Comparison of ENCODE assay signal across 1 cellular context in the genomic region with DNA sequence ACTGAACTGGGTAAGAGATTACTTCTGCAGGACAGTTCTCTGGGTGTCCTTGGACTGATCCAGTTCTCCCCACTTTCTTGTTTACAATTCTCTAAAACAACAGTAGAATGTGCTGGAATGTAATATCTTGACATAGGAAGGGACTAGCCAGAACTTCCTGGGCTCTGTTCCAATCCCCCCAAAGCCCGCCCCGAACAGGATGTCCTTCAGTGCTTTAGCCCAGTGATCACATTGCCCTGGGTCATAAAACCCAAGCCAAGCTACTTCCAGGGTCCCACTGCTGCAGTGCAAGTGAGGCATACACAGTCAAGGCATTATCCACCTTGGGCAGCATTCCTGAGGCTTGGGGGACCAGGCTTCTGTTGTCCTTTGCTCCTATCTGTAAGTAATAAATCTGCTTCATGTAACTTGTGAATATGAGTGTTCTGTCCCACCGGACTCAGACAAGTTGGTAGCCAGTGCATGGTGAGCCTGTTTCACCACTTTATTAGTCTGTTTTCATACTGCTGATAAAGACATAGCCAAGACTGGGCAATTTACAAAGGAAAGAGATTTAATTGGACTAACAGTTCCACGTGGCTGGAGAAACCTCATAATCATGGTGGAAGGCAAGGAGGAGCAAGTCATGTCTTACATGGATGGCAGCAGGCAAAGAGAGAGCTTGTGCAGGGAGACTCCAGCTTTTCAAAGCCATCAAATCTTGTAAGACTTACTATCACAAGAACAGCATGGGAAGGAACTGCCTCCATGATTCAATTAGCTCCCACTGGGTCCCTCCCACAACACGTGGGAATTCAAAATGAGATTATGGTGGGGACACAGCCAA.
TF ChIP-seq lines count a peak whose summit lies in the region.

No MANE protein-coding gene starts in this region.

TF ChIP-seq in HepG2, 621 proteins besides CTCF, POLR2A, EP300 and RAD21 (continued from another document and continues in another):
- TF ChIP-seq, protein P1, sequence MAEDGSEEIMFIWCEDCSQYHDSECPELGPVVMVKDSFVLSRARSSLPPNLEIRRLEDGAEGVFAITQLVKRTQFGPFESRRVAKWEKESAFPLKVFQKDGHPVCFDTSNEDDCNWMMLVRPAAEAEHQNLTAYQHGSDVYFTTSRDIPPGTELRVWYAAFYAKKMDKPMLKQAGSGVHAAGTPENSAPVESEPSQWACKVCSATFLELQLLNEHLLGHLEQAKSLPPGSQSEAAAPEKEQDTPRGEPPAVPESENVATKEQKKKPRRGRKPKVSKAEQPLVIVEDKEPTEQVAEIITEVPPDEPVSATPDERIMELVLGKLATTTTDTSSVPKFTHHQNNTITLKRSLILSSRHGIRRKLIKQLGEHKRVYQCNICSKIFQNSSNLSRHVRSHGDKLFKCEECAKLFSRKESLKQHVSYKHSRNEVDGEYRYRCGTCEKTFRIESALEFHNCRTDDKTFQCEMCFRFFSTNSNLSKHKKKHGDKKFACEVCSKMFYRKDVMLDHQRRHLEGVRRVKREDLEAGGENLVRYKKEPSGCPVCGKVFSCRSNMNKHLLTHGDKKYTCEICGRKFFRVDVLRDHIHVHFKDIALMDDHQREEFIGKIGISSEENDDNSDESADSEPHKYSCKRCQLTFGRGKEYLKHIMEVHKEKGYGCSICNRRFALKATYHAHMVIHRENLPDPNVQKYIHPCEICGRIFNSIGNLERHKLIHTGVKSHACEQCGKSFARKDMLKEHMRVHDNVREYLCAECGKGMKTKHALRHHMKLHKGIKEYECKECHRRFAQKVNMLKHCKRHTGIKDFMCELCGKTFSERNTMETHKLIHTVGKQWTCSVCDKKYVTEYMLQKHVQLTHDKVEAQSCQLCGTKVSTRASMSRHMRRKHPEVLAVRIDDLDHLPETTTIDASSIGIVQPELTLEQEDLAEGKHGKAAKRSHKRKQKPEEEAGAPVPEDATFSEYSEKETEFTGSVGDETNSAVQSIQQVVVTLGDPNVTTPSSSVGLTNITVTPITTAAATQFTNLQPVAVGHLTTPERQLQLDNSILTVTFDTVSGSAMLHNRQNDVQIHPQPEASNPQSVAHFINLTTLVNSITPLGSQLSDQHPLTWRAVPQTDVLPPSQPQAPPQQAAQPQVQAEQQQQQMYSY (CRISPR knock-in tag; IDR thresholded peaks at IDR 0.05): no peak
- TF ChIP-seq NBN (conservative IDR thresholded peaks at IDR 0.05) (no peak), HHEX (CRISPR knock-in tag; IDR thresholded peaks at IDR 0.05) (peak; percentile 42; the same call in 1 of the 2 replicates), ZFP36 (IDR thresholded peaks at IDR 0.05; ENCODE audit: borderline replicate concordance, low read depth, low read length, partially characterized antibody) (no peak), FOXJ3 (CRISPR knock-in tag; IDR thresholded peaks at IDR 0.05; ENCODE audit: borderline replicate concordance) (no peak), FOXP1 (IDR thresholded peaks at IDR 0.05) (no peak), FOXP1 (CRISPR knock-in tag; IDR thresholded peaks at IDR 0.05) (peak; percentile 58; the same call in 1 of the 2 replicates), ZKSCAN5 (CRISPR knock-in tag; IDR thresholded peaks at IDR 0.05) (no peak), ZNF136 (CRISPR knock-in tag; IDR thresholded peaks at IDR 0.05; ENCODE audit: low read depth) (no peak), NR2F1 (CRISPR knock-in tag; IDR thresholded peaks at IDR 0.05) (no peak), PHB2 (IDR thresholded peaks at IDR 0.05; ENCODE audit: partially characterized antibody) (no peak), ZFP41 (CRISPR knock-in tag; IDR thresholded peaks at IDR 0.05; ENCODE audit: borderline replicate concordance) (no peak), CEBPB (IDR thresholded peaks at IDR 0.05; ENCODE audit: borderline replicate concordance, low read depth, low read length) (no peak), FOXO1 (CRISPR knock-in tag; IDR thresholded peaks at IDR 0.05) (no peak; the same call in 1 of the 2 replicates), ZNF12 (CRISPR knock-in tag; IDR thresholded peaks at IDR 0.05) (no peak), ARNT2 (CRISPR knock-in tag; IDR thresholded peaks at IDR 0.05; ENCODE audit: low read depth) (no peak), ZNF367 (CRISPR knock-in tag; IDR thresholded peaks at IDR 0.05; ENCODE audit: borderline replicate concordance) (no peak), MZF1 (CRISPR knock-in tag; IDR thresholded peaks at IDR 0.05; ENCODE audit: borderline replicate concordance) (no peak), ATRX (CRISPR knock-in tag; IDR thresholded peaks at IDR 0.05; ENCODE audit: borderline replicate concordance) (no peak), RARA (CRISPR knock-in tag; IDR thresholded peaks at IDR 0.05) (peak; percentile 53), ZNF841 (CRISPR knock-in tag; IDR thresholded peaks at IDR 0.05; ENCODE audit: borderline replicate concordance) (no peak), NFYC (CRISPR knock-in tag; IDR thresholded peaks at IDR 0.05) (no peak; the same call in 1 of the 2 replicates), ZNF670 (CRISPR knock-in tag; IDR thresholded peaks at IDR 0.05; ENCODE audit: borderline replicate concordance) (no peak), MTA1 (CRISPR knock-in tag; IDR thresholded peaks at IDR 0.05; ENCODE audit: borderline replicate concordance) (no peak), ZNF44 (CRISPR knock-in tag; IDR thresholded peaks at IDR 0.05) (no peak), HMG20A (CRISPR knock-in tag; IDR thresholded peaks at IDR 0.05; ENCODE audit: borderline replicate concordance) (peak; percentile 48; the same call in 1 of the 2 replicates), ZNF652 (CRISPR knock-in tag; IDR thresholded peaks at IDR 0.05; ENCODE audit: borderline replicate concordance, low read depth) (no peak), FOXC1 (CRISPR knock-in tag; IDR thresholded peaks at IDR 0.05; ENCODE audit: borderline replicate concordance) (0 out of 2 replicates have a peak, but pooled peaks have one; percentile 16), ZNF225 (CRISPR knock-in tag; IDR thresholded peaks at IDR 0.05) (no peak), ZBTB8A (CRISPR knock-in tag; IDR thresholded peaks at IDR 0.05; ENCODE audit: borderline replicate concordance, low read depth) (no peak), GATAD2A (CRISPR knock-in tag; IDR thresholded peaks at IDR 0.05) (peak; percentile 72), TSC22D2 (CRISPR knock-in tag; IDR thresholded peaks at IDR 0.05; ENCODE audit: borderline replicate concordance) (no peak), SIX4 (CRISPR knock-in tag; IDR thresholded peaks at IDR 0.05) (no peak), ZNF614 (CRISPR knock-in tag; IDR thresholded peaks at IDR 0.05; ENCODE audit: borderline replicate concordance) (peak; percentile 65; the same call in 1 of the 2 replicates), CC2D1A (CRISPR knock-in tag; IDR thresholded peaks at IDR 0.05) (no peak)
- TF ChIP-seq, protein P2, sequence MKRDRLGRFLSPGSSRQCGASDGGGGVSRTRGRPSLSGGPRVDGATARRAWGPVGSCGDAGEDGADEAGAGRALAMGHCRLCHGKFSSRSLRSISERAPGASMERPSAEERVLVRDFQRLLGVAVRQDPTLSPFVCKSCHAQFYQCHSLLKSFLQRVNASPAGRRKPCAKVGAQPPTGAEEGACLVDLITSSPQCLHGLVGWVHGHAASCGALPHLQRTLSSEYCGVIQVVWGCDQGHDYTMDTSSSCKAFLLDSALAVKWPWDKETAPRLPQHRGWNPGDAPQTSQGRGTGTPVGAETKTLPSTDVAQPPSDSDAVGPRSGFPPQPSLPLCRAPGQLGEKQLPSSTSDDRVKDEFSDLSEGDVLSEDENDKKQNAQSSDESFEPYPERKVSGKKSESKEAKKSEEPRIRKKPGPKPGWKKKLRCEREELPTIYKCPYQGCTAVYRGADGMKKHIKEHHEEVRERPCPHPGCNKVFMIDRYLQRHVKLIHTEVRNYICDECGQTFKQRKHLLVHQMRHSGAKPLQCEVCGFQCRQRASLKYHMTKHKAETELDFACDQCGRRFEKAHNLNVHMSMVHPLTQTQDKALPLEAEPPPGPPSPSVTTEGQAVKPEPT (CRISPR knock-in tag; IDR thresholded peaks at IDR 0.05; ENCODE audit: low read depth): no peak
- TF ChIP-seq, protein P3, sequence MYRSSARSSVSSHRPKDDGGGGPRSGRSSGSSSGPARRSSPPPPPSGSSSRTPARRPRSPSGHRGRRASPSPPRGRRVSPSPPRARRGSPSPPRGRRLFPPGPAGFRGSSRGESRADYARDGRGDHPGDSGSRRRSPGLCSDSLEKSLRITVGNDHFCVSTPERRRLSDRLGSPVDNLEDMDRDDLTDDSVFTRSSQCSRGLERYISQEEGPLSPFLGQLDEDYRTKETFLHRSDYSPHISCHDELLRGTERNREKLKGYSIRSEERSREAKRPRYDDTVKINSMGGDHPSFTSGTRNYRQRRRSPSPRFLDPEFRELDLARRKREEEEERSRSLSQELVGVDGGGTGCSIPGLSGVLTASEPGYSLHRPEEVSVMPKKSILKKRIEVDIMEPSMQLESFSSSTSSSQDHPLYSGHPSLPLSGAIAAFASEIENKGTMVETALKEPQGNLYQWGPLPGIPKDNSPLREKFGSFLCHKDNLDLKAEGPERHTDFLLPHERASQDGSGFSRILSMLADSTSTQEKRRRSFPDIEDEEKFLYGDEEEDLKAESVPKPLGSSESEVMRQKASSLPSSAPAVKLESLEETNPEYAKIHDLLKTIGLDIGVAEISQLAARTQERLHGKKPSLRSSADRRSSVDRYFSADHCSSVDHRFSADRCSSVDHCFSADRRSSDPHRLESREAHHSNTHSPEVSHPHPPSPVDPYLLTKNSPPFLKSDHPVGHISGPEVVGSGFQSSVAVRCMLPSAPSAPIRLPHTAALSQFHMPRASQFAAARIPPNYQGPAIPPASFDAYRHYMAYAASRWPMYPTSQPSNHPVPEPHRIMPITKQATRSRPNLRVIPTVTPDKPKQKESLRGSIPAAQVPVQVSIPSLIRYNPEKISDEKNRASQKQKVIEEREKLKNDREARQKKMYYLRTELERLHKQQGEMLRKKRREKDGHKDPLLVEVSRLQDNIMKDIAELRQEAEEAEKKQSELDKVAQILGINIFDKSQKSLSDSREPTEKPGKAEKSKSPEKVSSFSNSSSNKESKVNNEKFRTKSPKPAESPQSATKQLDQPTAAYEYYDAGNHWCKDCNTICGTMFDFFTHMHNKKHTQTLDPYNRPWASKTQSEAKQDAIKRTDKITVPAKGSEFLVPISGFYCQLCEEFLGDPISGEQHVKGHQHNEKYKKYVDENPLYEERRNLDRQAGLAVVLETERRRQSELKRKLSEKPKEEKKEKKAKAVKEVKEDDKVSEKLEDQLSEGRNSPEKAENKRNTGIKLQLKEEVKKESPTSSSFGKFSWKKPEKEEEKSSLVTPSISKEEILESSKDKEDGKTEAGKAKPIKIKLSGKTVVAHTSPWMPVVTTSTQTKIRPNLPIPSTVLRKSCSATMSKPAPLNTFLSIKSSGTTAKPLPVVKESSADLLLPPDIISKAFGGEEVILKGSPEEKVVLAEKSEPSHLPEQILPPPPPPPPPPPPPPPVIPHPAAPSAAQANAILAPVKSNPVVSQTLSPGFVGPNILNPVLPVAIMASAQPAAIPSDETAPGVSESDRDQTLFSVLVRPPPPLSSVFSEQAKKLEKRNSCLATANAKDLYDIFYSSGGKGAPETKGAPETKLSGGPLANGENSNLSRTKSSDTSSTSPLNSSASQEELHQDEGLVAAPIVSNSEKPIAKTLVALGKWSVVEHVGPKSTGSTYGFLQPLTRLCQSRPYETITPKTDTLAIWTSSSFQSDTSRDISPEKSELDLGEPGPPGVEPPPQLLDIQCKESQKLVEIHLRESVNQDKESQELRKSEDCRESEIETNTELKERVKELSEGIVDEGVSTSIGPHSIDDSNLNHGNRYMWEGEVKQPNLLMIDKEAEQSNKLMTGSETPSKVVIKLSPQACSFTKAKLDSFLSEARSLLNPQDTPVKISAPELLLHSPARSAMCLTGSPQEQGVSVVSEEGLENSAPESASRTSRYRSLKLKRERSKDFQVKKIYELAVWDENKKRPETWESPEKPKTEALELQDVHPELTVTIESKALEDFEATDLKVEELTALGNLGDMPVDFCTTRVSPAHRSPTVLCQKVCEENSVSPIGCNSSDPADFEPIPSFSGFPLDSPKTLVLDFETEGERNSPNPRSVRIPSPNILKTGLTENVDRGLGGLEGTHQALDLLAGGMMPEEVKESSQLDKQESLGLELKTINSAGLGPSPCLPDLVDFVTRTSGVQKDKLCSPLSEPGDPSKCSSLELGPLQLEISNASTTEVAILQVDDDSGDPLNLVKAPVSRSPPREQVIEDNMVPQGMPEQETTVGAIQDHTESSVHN (CRISPR knock-in tag; IDR thresholded peaks at IDR 0.05): no peak
- TF ChIP-seq, protein P4, sequence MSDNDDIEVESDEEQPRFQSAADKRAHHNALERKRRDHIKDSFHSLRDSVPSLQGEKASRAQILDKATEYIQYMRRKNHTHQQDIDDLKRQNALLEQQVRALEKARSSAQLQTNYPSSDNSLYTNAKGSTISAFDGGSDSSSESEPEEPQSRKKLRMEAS (IDR thresholded peaks at IDR 0.05): no peak
- TF ChIP-seq, protein P5, sequence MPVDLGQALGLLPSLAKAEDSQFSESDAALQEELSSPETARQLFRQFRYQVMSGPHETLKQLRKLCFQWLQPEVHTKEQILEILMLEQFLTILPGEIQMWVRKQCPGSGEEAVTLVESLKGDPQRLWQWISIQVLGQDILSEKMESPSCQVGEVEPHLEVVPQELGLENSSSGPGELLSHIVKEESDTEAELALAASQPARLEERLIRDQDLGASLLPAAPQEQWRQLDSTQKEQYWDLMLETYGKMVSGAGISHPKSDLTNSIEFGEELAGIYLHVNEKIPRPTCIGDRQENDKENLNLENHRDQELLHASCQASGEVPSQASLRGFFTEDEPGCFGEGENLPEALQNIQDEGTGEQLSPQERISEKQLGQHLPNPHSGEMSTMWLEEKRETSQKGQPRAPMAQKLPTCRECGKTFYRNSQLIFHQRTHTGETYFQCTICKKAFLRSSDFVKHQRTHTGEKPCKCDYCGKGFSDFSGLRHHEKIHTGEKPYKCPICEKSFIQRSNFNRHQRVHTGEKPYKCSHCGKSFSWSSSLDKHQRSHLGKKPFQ (CRISPR knock-in tag; IDR thresholded peaks at IDR 0.05; ENCODE audit: insufficient replicate concordance): no peak
- TF ChIP-seq, protein P6, sequence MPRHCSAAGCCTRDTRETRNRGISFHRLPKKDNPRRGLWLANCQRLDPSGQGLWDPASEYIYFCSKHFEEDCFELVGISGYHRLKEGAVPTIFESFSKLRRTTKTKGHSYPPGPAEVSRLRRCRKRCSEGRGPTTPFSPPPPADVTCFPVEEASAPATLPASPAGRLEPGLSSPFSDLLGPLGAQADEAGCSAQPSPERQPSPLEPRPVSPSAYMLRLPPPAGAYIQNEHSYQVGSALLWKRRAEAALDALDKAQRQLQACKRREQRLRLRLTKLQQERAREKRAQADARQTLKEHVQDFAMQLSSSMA (CRISPR knock-in tag; IDR thresholded peaks at IDR 0.05): no peak
- TF ChIP-seq, protein P7, sequence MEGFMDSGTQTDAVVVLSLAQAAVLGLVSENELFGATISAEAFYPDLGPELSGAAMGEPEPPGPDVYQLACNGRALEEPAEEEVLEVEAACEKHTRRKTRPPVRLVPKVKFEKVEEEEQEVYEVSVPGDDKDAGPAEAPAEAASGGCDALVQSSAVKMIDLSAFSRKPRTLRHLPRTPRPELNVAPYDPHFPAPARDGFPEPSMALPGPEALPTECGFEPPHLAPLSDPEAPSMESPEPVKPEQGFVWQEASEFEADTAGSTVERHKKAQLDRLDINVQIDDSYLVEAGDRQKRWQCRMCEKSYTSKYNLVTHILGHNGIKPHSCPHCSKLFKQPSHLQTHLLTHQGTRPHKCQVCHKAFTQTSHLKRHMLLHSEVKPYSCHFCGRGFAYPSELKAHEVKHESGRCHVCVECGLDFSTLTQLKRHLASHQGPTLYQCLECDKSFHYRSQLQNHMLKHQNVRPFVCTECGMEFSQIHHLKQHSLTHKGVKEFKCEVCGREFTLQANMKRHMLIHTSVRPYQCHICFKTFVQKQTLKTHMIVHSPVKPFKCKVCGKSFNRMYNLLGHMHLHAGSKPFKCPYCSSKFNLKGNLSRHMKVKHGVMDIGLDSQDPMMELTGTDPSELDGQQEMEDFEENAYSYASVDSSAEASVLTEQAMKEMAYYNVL (CRISPR knock-in tag; IDR thresholded peaks at IDR 0.05; ENCODE audit: borderline replicate concordance): no peak
